In genomic region chr5:39198080-39198479, GRCh38 we compare ENCODE assay signal across 15 cellular contexts. TPM values are rescaled to one million over a fixed set of nuclear protein-coding genes. Genes with fewer than 3 reads are reported as not detected.
DNase-seq lines count a peak whose midpoint lies in the region; ATAC-seq, FAIRE-seq and TF ChIP-seq lines count a peak whose summit lies in the region.
"Had no signal": no experiment of that assay in that cellular context is flagged by ENCODE, and none has a peak within 500 bp of the region (broad histone marks: within the 10 kb centered on the region; RNA-seq: fewer than 3 reads in every experiment).

No MANE protein-coding gene starts in this region.

- peak; percentile 51 to 66; a peak in 2 of 5 replicates for TF ChIP-seq EP300 in A549 (IDR thresholded peaks at IDR 0.05)

- peaks cover 63% of the 10 kb centered on the region for H3K4me1 ChIP-seq in A549
- H3K4me1 ChIP-seq: right atrium auricular region had no signal

- peaks cover 34% of the 10 kb centered on the region for H3K36me3 Mint-ChIP-seq in activated CD4-positive, alpha-beta memory T cell treated with anti-CD3 and anti-CD28 coated beads for 36 hours

- peak overlapping the region; percentile 84 to 92 for H3K27ac ChIP-seq in A549
- H3K27ac ChIP-seq: right atrium auricular region had no signal

- 4% methylated on average over 5 of the region's 5 CpGs for WGBS in A549 (ENCODE audit: missing lambda C conversion rate)

- intact Hi-C loops in activated CD4-positive, alpha-beta memory T cell treated with anti-CD3 and anti-CD28 coated beads for 36 hours (cut with micrococcal nuclease): no loop called here

- H3K27me3 Mint-ChIP-seq in activated CD4-positive, alpha-beta memory T cell treated with anti-CD3 and anti-CD28 coated beads for 36 hours: no peaks in the 10 kb centered on the region

- H3K27ac Mint-ChIP-seq in activated CD4-positive, alpha-beta memory T cell treated with anti-CD3 and anti-CD28 coated beads for 36 hours: peak overlapping the region; percentile 79

- no peak for TF ChIP-seq RAD21 in A549 (conservative IDR thresholded peaks at IDR 0.05 in 1 of 2, IDR thresholded peaks at IDR 0.05 in 1 of 2)

- peak overlapping the region; percentile 75 for H3K4me3 Mint-ChIP-seq in activated CD4-positive, alpha-beta memory T cell treated with anti-CD3 and anti-CD28 coated beads for 36 hours

- no peak overlapping the region; the same call in 2 of the 3 replicates for H3K4me3 ChIP-seq in A549
- H3K4me3 ChIP-seq: right atrium auricular region had no signal

- POLR2A ChIA-PET in A549 (lab: Yijun Ruan, JAX): no interaction called here
- POLR2A ChIA-PET in activated CD4-positive, alpha-beta memory T cell treated with anti-CD3 and anti-CD28 coated beads for 36 hours (lab: Charles Lee): interaction anchor here (1.0 to 5.3 kb wide), 3 partner anchors 10 to 34 kb away, joined by 3 to 91 read pairs (median 6); no protein-coding TSS in a partner anchor

- CTCF ChIA-PET in A549 (lab: Yijun Ruan, JAX): interaction anchor here (1.0 to 2.5 kb wide), 2 partner anchors 8 to 19 kb away, joined by 3 to 7 read pairs; no protein-coding TSS in a partner anchor
- CTCF ChIA-PET in activated CD4-positive, alpha-beta memory T cell treated with anti-CD3 and anti-CD28 coated beads for 36 hours (lab: Charles Lee): interaction anchor here (0.7 to 8.7 kb wide), 5 partner anchors 9 to 85 kb away, joined by 3 to 75 read pairs (median 3); partner anchors contain the start of gene FYB1

- TF ChIP-seq POLR2A in A549 (IDR thresholded peaks at IDR 0.05; ENCODE audit: low read length): no peak

- H3K9me3 Mint-ChIP-seq in activated CD4-positive, alpha-beta memory T cell treated with anti-CD3 and anti-CD28 coated beads for 36 hours: no peaks in the 10 kb centered on the region

- peak; percentile 67 to 84 for DNase-seq in A549 (ENCODE audit: low read depth in 1 of 2, low spot score in 1 of 2)
- peak; percentile 33 for DNase-seq in H4 (ENCODE audit: low spot score)
- no peak for DNase-seq in activated CD4-positive, alpha-beta memory T cell treated with anti-CD3 and anti-CD28 coated beads for 36 hours
- no peak for DNase-seq in NOMO-1 treated with dmso at 0.1 percent for 144 hours (lab: John Stamatoyannopoulos, UW; ENCODE audit: unreplicated experiment)
- DNase-seq in SIG-M5 (lab: John Stamatoyannopoulos, UW): no peak
- no peak for DNase-seq in NCI-H1417 (lab: John Stamatoyannopoulos, UW)
- DNase-seq: GDM1, HCEC 1CT, NCI-H1436 treated with DMSO at 0.1 percent for 48 hours, NCI-H526, Right ventricle myocardium superior had no signal

- H3K4me2 ChIP-seq in A549: peak overlapping the region; percentile 70

- no peaks in the 10 kb centered on the region for H3K9me3 ChIP-seq in A549
- H3K9me3 ChIP-seq: right atrium auricular region had no signal

- TF ChIP-seq CTCF in A549 (IDR thresholded peaks at IDR 0.05): no peak

- ATAC-seq in A549 (peak; percentile 15 to 30; a peak in 2 of 6 replicates), esophagus mucosa (peak; percentile 62), HG03469 (IDR thresholded peaks at IDR 0.05; ENCODE audit: unreplicated experiment) (no peak)

- peaks cover 33% of the 10 kb centered on the region for H3K4me1 Mint-ChIP-seq in activated CD4-positive, alpha-beta memory T cell treated with anti-CD3 and anti-CD28 coated beads for 36 hours (ENCODE audit: low read depth)

- FAIRE-seq in A549 (lab: Jason Lieb, UNC): peak; percentile 79
- FAIRE-seq: HTR-8/SVneo had no signal

TF ChIP-seq in A549, 52 proteins besides CTCF, POLR2A, EP300 and RAD21:
- TF ChIP-seq JUNB (IDR thresholded peaks at IDR 0.05): peak; percentile 85
- TF ChIP-seq RARB (CRISPR knock-in tag; IDR thresholded peaks at IDR 0.05): peak; percentile 53
- peak in 1 of 2 experiments; percentile 53; a peak in 1 of 5 replicates for TF ChIP-seq JUN (IDR thresholded peaks at IDR 0.05)
- TF ChIP-seq HOXA7 (CRISPR knock-in tag; IDR thresholded peaks at IDR 0.05): no peak
- TF ChIP-seq CEBPB (IDR thresholded peaks at IDR 0.05): peak in 1 of 2 experiments; percentile 59; a peak in 2 of 4 replicates
- TF ChIP-seq REST (IDR thresholded peaks at IDR 0.05): no peak
- peak; percentile 73; the same call in 1 of the 2 replicates for TF ChIP-seq GATA3 (IDR thresholded peaks at IDR 0.05; ENCODE audit: borderline replicate concordance)
- TF ChIP-seq MAX (IDR thresholded peaks at IDR 0.05): peak; percentile 26; the same call in 1 of the 2 replicates
- TF ChIP-seq SMC3 (IDR thresholded peaks at IDR 0.05): 0 out of 3 replicates have a peak, but pooled peaks have one; percentile 18
- no peak for TF ChIP-seq BHLHE40 (IDR thresholded peaks at IDR 0.05; ENCODE audit: low read depth, low read length)
- TF ChIP-seq FOSL2 (IDR thresholded peaks at IDR 0.05): 0 out of 2 replicates have a peak, but pooled peaks have one; percentile 45
- peak; percentile 90 for TF ChIP-seq FOSL2 (CRISPR knock-in tag; IDR thresholded peaks at IDR 0.05)
- TF ChIP-seq ZC3H11A (IDR thresholded peaks at IDR 0.05): no peak
TF ChIP-seq in A549: peak in this region for 8.

RNA-seq across cellular contexts. Expression of gene FYB1, which starts 21.3 kb away (rescaled TPM):
- polyA plus RNA-seq in A549 (2011; rRNA removed): 20.2 and 34.6 TPM in 2 replicates
- 2.6 and 2.8 TPM in 2 replicates for polyA plus RNA-seq in A549 (2012; cell fraction: cytosol; rRNA removed)
- 1.7 and 3.2 TPM in 2 replicates for polyA plus RNA-seq in A549 (2012; cell fraction: nucleus; rRNA removed)
- 5.9 to 8.0 TPM (median 7.4 TPM) in 3 replicates for polyA plus RNA-seq in A549 (2017; fragmentation: RNase III; extraction: RNeasy Plus Mini Kit Qiagen cat#74134 plus additional on column Dnase treatment)
- 4.9 and 6.4 TPM in 2 replicates for polyA minus RNA-seq in A549 (2011; rRNA and poly(A)+ RNA removed)
- 0.04 and 0.17 TPM in 2 replicates for total RNA-seq in H4 (2014; rRNA removed; shearing (Covaris generic))
- 100 to 1,000 TPM; 105 to 106 TPM for total RNA-seq in activated CD4-positive, alpha-beta memory T cell treated with anti-CD3 and anti-CD28 coated beads for 36 hours
- total RNA-seq in esophagus mucosa: 64.7 TPM

Comparison
In these comparisons a context has a peak if more than half of its experiments do, and no peak if none do; other contexts are left out.
1. DNase-seq: peak in A549 (2 of 2) and H4 (single experiment); none in activated CD4-positive, alpha-beta memory T cell treated with anti-CD3 and anti-CD28 coated beads for 36 hours (single experiment), NOMO-1 treated with dmso at 0.1 percent for 144 hours (single experiment), SIG-M5 (single experiment) and NCI-H1417 (0 of 3).
2. RNA of gene FYB1, which starts 21.3 kb away (total RNA-seq): 105 to 106 TPM in activated CD4-positive, alpha-beta memory T cell treated with anti-CD3 and anti-CD28 coated beads for 36 hours and 64.7 TPM in esophagus mucosa (single experiment); 0.04 to 0.17 TPM in H4; every median in the first group is over 10 times any median in the second.